In genomic region chr17:67546578-67547527, GRCh38 we compare ENCODE assay signal across 8 cellular contexts.
DNase-seq lines count a peak whose midpoint lies in the region; ATAC-seq and TF ChIP-seq lines count a peak whose summit lies in the region.

No MANE protein-coding gene starts in this region.

- no peaks in the 10 kb centered on the region for H4K20me1 ChIP-seq in neural progenitor cell (ENCODE audit: low read depth)

- H3K27ac Mint-ChIP-seq in immature natural killer cell: peak overlapping the region; percentile 23 to 71 (median 54)
- no peak overlapping the region for H3K27ac Mint-ChIP-seq in neural progenitor cell

- no peak overlapping the region for H3K4me3 ChIP-seq in Peyer's patch
- no peak overlapping the region for H3K4me3 ChIP-seq in neural progenitor cell

- no peak overlapping the region for H3K9ac ChIP-seq in neural progenitor cell

- TF ChIP-seq POLR2A in Peyer's patch (IDR thresholded peaks at IDR 0.05): no peak

- ATAC-seq in GM18873 (IDR thresholded peaks at IDR 0.05; ENCODE audit: low FRiP score, unreplicated experiment): peak; percentile 89
- ATAC-seq in HG02678 (IDR thresholded peaks at IDR 0.05; ENCODE audit: unreplicated experiment): peak; percentile 93

- H3K27me3 Mint-ChIP-seq in immature natural killer cell (ENCODE audit: low read depth in 3 of 3): peaks cover 0 to 9% (median 2%) of the 10 kb centered on the region in 3 donors
- peaks cover 4% of the 10 kb centered on the region for H3K27me3 Mint-ChIP-seq in neural progenitor cell (ENCODE audit: insufficient read depth, low read depth)

- H3K4me2 ChIP-seq in neural progenitor cell: no peak overlapping the region

- TF ChIP-seq CTCF in Peyer's patch (IDR thresholded peaks at IDR 0.05) (no peak), neural progenitor cell (IDR thresholded peaks at IDR 0.05) (no peak)

- H3K36me3 ChIP-seq in Peyer's patch: no peaks in the 10 kb centered on the region
- H3K36me3 ChIP-seq in neural progenitor cell: no peaks in the 10 kb centered on the region

- H3F3A ChIP-seq in neural progenitor cell (ENCODE audit: low read depth): no peaks in the 10 kb centered on the region

- H3K9me3 ChIP-seq in Peyer's patch (no peaks in the 10 kb centered on the region), neural progenitor cell (ENCODE audit: low read depth) (no peaks in the 10 kb centered on the region)

- H2AFZ ChIP-seq in neural progenitor cell (replicated peaks): no peak overlapping the region

- peaks cover 0 to 11% (median 4%) of the 10 kb centered on the region in 4 donors for H3K4me1 ChIP-seq in Peyer's patch
- no peaks in the 10 kb centered on the region for H3K4me1 ChIP-seq in neural progenitor cell

- peaks cover 0 to 6% (median 0%) of the 10 kb centered on the region in 3 donors for H3K36me3 Mint-ChIP-seq in immature natural killer cell
- no peaks in the 10 kb centered on the region for H3K36me3 Mint-ChIP-seq in neural progenitor cell

- H3K9me3 Mint-ChIP-seq in immature natural killer cell (no peaks in the 10 kb centered on the region), neural progenitor cell (no peaks in the 10 kb centered on the region)

- H3K4me3 Mint-ChIP-seq in immature natural killer cell (no peak overlapping the region), neural progenitor cell (no peak overlapping the region)

- H3K27me3 ChIP-seq in Peyer's patch: no peaks in the 10 kb centered on the region
- H3K27me3 ChIP-seq in neural progenitor cell: no peaks in the 10 kb centered on the region

- H3K79me2 ChIP-seq in neural progenitor cell (ENCODE audit: low read depth): no peaks in the 10 kb centered on the region

- H3K4me1 Mint-ChIP-seq in immature natural killer cell (peaks cover 49 to 65% of the 10 kb centered on the region in 2 donors), neural progenitor cell (peaks cover 8% of the 10 kb centered on the region)

- H3K27ac ChIP-seq in Peyer's patch (no peak overlapping the region), neural progenitor cell (no peak overlapping the region)

- DNase-seq in Peyer's patch (peak; percentile 40 to 63 (median 59)), immature natural killer cell (no peak), neural progenitor cell (ENCODE audit: low spot score) (no peak), NCI-H1436 treated with DMSO at 0.1 percent for 48 hours (lab: John Stamatoyannopoulos, UW) (no peak)
- no peak for DNase-seq in effector CD8-positive, alpha-beta T cell (lab: John Stamatoyannopoulos, UW)
- DNase-seq in activated CD4-positive, alpha-beta T cell treated with anti-CD3 and anti-CD28 coated beads for 4 hours: no peak

Comparison
In these comparisons a context has a peak if more than half of its experiments do, and no peak if none do; other contexts are left out.
1. DNase-seq: peak in Peyer's patch (3 of 3); none in immature natural killer cell (0 of 3), neural progenitor cell (single experiment), effector CD8-positive, alpha-beta T cell (single experiment), activated CD4-positive, alpha-beta T cell treated with anti-CD3 and anti-CD28 coated beads for 4 hours (0 of 2) and NCI-H1436 treated with DMSO at 0.1 percent for 48 hours (single experiment).